19 cellular contexts compared by ENCODE assay signal in the genomic region with DNA sequence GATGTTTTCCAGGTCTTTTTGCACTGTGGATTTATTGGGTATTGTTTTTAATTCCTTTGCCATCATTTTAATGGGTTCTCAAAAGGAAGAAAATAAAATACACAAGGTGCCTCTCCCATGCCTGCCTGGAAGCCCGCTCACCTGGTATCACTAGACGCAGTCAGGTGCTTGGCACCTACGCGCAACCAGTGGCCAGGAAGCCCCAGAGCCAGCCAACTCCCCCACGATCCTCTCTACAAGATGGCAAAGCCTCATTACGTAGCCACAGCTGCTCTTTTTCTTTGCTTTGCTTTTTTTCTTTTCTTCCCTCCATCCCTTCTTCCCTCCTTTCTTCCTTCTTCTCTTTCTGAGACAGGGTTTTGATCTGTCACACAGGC. TPM values are rescaled to one million over a fixed set of nuclear protein-coding genes. Genes with fewer than 3 reads are reported as not detected.
DNase-seq lines count a peak whose midpoint lies in the region; ATAC-seq, FAIRE-seq and TF ChIP-seq lines count a peak whose summit lies in the region.
"Had no signal": no experiment of that assay in that cellular context is flagged by ENCODE, and none has a peak within 500 bp of the region (broad histone marks: within the 10 kb centered on the region; RNA-seq: fewer than 3 reads in every experiment).

No MANE protein-coding gene starts in this region.

- no peaks in the 10 kb centered on the region for H3K27me3 Mint-ChIP-seq in Calu3 (ENCODE audit: unreplicated experiment)

- H3K36me3 ChIP-seq in spleen, result no peaks in the 10 kb centered on the region

- H3K27ac ChIP-seq in spleen, result peak overlapping the region in 7 of 8 donors; percentile 26 to 66 (median 55)

- no TSS peak for BruUV-seq in Calu3 (replicated peaks; lab: Mats Ljungman, UMichigan)

- peaks cover 0 to 4% (median 0%) of the 10 kb centered on the region in 7 donors for H3K27me3 ChIP-seq in spleen (replicated peaks in 1 of 7)

- H3K4me1 ChIP-seq in spleen, result peaks cover 0 to 4% (median 0%) of the 10 kb centered on the region in 6 donors

- 89 to 99% (median 91%) methylated on average over 6 of the region's 6 CpGs for WGBS in spleen, 5 donors

- no peak overlapping the region for H3K4me3 Mint-ChIP-seq in Calu3 (ENCODE audit: low read depth, unreplicated experiment)
- H3K4me3 Mint-ChIP-seq: CD8-positive, alpha-beta memory T cell had no signal

- ATAC-seq in HG03097 (IDR thresholded peaks at IDR 0.05; ENCODE audit: low FRiP score, unreplicated experiment), result no peak
- ATAC-seq: PC-3 had no signal

- H3K9me3 Mint-ChIP-seq in Calu3 (ENCODE audit: low read depth, unreplicated experiment), result no peaks in the 10 kb centered on the region
- H3K9me3 Mint-ChIP-seq: CD8-positive, alpha-beta memory T cell had no signal

- CTCF ChIA-PET in Calu3 (lab: Charles Lee), result interaction anchor here (0.9 kb wide), 1 partner anchor 17 kb away, joined by 3 read pairs; no protein-coding TSS in a partner anchor

- H3K4me1 Mint-ChIP-seq in Calu3 (ENCODE audit: low read depth, unreplicated experiment), result peaks cover 26% of the 10 kb centered on the region
- H3K4me1 Mint-ChIP-seq: CD8-positive, alpha-beta memory T cell had no signal

- TF ChIP-seq CTCF in Calu3 (IDR thresholded peaks at IDR 0.05; ENCODE audit: unreplicated experiment) (no peak), spleen (IDR thresholded peaks at IDR 0.05 in 8 of 11, conservative IDR thresholded peaks at IDR 0.05 in 3 of 11) (no peak)

- no peak for TF ChIP-seq POLR2A in spleen (IDR thresholded peaks at IDR 0.05)

- H3K9me3 ChIP-seq in spleen, result no peaks in the 10 kb centered on the region

- H3K4me3 ChIP-seq in spleen, result no peak overlapping the region

- H3K36me3 Mint-ChIP-seq in Calu3 (ENCODE audit: insufficient read depth, unreplicated experiment), result peaks cover 17% of the 10 kb centered on the region

- FAIRE-seq in RCC 7860 (lab: Jason Lieb, UNC), result no peak
- FAIRE-seq: D721Med, H54 had no signal

- intact Hi-C loops in Calu3 (cut with micrococcal nuclease; ENCODE audit: unreplicated experiment) (no loop called here), spleen (cut with DNase I; ENCODE audit: low total_unique reads) (no loop called here)

- H3K27ac Mint-ChIP-seq in Calu3 (ENCODE audit: unreplicated experiment), result peak overlapping the region; percentile 58
- H3K27ac Mint-ChIP-seq: CD8-positive, alpha-beta memory T cell had no signal

- DNase-seq in Calu3 (no peak), NCI-H2029 treated with DMSO at 0.1 percent for 48 hours (lab: John Stamatoyannopoulos, UW) (peak; percentile 13), mesenteric fat pad (ENCODE audit: low spot score) (peak; percentile 59), spleen (peak; percentile 43), RCC 7860 (ENCODE audit: low spot score) (no peak), NCI-H1930 (lab: John Stamatoyannopoulos, UW) (no peak)
- DNase-seq in activated CD4-positive, CD25-positive, alpha-beta regulatory T cell (lab: John Stamatoyannopoulos, UW), result no peak
- DNase-seq: C1 segment of cervical spinal cord; CD8-positive, alpha-beta memory T cell; DMS79 treated with DMSO at 0.1 percent for 48 hours; KG1; NCI-H1105 treated with DMSO at 0.1 percent for 48 hours; NCI-H1694; NCI-H226; NCI-H524 treated with DMSO at 0.1 percent for 48 hours; PC-3 had no signal

RNA-seq across cellular contexts. Expression of a gene that starts 34.3 kb away (rescaled TPM):
- 55.8 and 63.8 TPM in 2 replicates for total RNA-seq in Calu3 (2022)
- total RNA-seq in mesenteric fat pad, result 4.6 TPM
- total RNA-seq in spleen, result 1 to 10 TPM in 5 of 7 donors, under 1 TPM in 2; 0.72 to 2.6 (median 2.1) TPM
- 1 to 10 TPM in 2 of 3 donors, under 1 TPM in 1; 0.76 to 1.4 (median 1.2) TPM for polyA plus RNA-seq in spleen

Comparison
In these comparisons a context has a peak if more than half of its experiments do, and no peak if none do; other contexts are left out.
1. DNase-seq: peak in NCI-H2029 treated with DMSO at 0.1 percent for 48 hours (single experiment), mesenteric fat pad (single experiment) and spleen (single experiment); none in Calu3 (single experiment), RCC 7860 (single experiment), activated CD4-positive, CD25-positive, alpha-beta regulatory T cell (0 of 4) and NCI-H1930 (0 of 2).
2. RNA of a gene that starts 34.3 kb away (total RNA-seq): 55.8 to 63.8 TPM in Calu3; 4.6 TPM in mesenteric fat pad (single experiment) and 0.72 to 2.6 TPM in spleen; every median in the first group is over 10 times any median in the second.